ENCODE assay signal across 11 cellular contexts in genomic region chr1:208107817-208108608, GRCh38.
DNase-seq lines count a peak whose midpoint lies in the region; FAIRE-seq and TF ChIP-seq lines count a peak whose summit lies in the region.
"Had no signal": no experiment of that assay in that cellular context is flagged by ENCODE, and none has a peak within 500 bp of the region (broad histone marks: within the 10 kb centered on the region; RNA-seq: fewer than 3 reads in every experiment).

No MANE protein-coding gene starts in this region.

- no peaks in the 10 kb centered on the region; the same call in 1 of the 2 replicates for H3K36me3 ChIP-seq in WERI-Rb-1
- H3K36me3 ChIP-seq in small intestine (ENCODE audit: control insufficient read depth in 2 of 2, insufficient read depth in 2 of 2, low read length in 2 of 2), result no peaks in the 10 kb centered on the region

- no peak for TF ChIP-seq CTCF in WERI-Rb-1 (IDR thresholded peaks at IDR 0.05; ENCODE audit: low read depth, low read length)

- WGBS in small intestine, 3 donors, result 46 to 74% (median 54%) methylated on average over 8 of the region's 8 CpGs

- H3K9me3 ChIP-seq in WERI-Rb-1 (ENCODE audit: severe bottlenecking) (no peaks in the 10 kb centered on the region), small intestine (ENCODE audit: control insufficient read depth, low read depth) (no peaks in the 10 kb centered on the region)

- no peaks in the 10 kb centered on the region for H3K27me3 ChIP-seq in WERI-Rb-1 (ENCODE audit: insufficient read depth, low read depth, severe bottlenecking)
- H3K27me3 ChIP-seq in small intestine (ENCODE audit: control insufficient read depth in 2 of 2, insufficient read depth in 2 of 2, low read length in 2 of 2), result no peaks in the 10 kb centered on the region

- peak; percentile 76 for DNase-seq in HCEC 1CT
- DNase-seq in WERI-Rb-1, result peak; percentile 14
- peak; percentile 49 for DNase-seq in hepatic stellate cell (ENCODE audit: low spot score)
- DNase-seq in small intestine, result peak; percentile 45
- DNase-seq in DMS79 (lab: John Stamatoyannopoulos, UW), result no peak
- no peak for DNase-seq in GM19238 (ENCODE audit: insufficient read length, low spot score)
- DNase-seq in globus pallidus (ENCODE audit: low spot score), result no peak
- DNase-seq in HuH-7 (ENCODE audit: low spot score), result no peak
- DNase-seq: NCI-H510A; stimulated activated naive CD4-positive, alpha-beta T cell; T-helper 1 cell had no signal

- H3K4me1 ChIP-seq in small intestine (ENCODE audit: control insufficient read depth in 2 of 2, insufficient read depth in 1 of 2, low read depth in 1 of 2, low read length in 1 of 2), result peaks cover 9 to 15% of the 10 kb centered on the region in 2 donors

- no peak for FAIRE-seq in small intestine (lab: Jason Lieb, UNC)

- H3K4me3 ChIP-seq in WERI-Rb-1 (ENCODE audit: low read depth, low read length), result no peak overlapping the region
- no peak overlapping the region for H3K4me3 ChIP-seq in small intestine (ENCODE audit: low read depth in 1 of 2, low read length in 2 of 2)

- H3K27ac ChIP-seq in WERI-Rb-1 (peak overlapping the region; percentile 21), small intestine (ENCODE audit: low read depth in 1 of 2, low read length in 1 of 2) (no peak overlapping the region)

Comparison
In these comparisons a context has a peak if more than half of its experiments do, and no peak if none do; other contexts are left out.
1. DNase-seq: peak in HCEC 1CT (single experiment), WERI-Rb-1 (single experiment), hepatic stellate cell (single experiment) and small intestine (single experiment); none in DMS79 (single experiment), GM19238 (single experiment), globus pallidus (single experiment) and HuH-7 (single experiment).